1 cellular context compared by ENCODE assay signal in the genomic region with DNA sequence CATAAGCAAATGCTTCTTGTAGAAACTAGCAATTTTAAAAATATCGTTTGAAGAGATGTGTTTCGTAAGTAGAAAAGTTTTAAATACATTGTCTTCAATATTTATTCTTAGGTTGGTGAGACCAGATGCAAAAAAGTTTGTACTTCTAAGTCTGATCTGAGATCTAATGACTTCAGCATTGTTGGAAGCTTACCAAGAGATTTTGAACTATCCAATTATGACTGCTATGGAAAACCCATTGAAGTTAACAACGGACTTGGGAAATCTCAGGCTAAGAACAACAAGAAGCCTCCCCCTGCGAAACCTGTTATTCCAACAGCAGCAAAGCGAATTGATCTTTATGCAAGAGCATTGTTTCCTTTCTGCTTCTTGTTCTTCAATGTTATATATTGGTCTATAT.
TF ChIP-seq lines count a peak whose summit lies in the region.

No MANE protein-coding gene starts in this region.

TF ChIP-seq in IMR-90, 13 proteins besides CTCF, POLR2A, EP300 and RAD21 (continued from another document):
- TF ChIP-seq, protein P1, sequence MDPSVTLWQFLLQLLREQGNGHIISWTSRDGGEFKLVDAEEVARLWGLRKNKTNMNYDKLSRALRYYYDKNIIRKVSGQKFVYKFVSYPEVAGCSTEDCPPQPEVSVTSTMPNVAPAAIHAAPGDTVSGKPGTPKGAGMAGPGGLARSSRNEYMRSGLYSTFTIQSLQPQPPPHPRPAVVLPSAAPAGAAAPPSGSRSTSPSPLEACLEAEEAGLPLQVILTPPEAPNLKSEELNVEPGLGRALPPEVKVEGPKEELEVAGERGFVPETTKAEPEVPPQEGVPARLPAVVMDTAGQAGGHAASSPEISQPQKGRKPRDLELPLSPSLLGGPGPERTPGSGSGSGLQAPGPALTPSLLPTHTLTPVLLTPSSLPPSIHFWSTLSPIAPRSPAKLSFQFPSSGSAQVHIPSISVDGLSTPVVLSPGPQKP (IDR thresholded peaks at IDR 0.05; ENCODE audit: borderline replicate concordance, low read depth, low read length) = no peak
- no peak for TF ChIP-seq FOS (IDR thresholded peaks at IDR 0.05; ENCODE audit: low read depth, low read length)
- no peak for TF ChIP-seq MAFK (IDR thresholded peaks at IDR 0.05; ENCODE audit: low read depth, low read length)
- TF ChIP-seq RCOR1 (IDR thresholded peaks at IDR 0.05; ENCODE audit: insufficient replicate concordance, low read length) = no peak
- TF ChIP-seq MXI1 (IDR thresholded peaks at IDR 0.05; ENCODE audit: borderline replicate concordance, low read depth, low read length) = no peak
- TF ChIP-seq, protein P2, sequence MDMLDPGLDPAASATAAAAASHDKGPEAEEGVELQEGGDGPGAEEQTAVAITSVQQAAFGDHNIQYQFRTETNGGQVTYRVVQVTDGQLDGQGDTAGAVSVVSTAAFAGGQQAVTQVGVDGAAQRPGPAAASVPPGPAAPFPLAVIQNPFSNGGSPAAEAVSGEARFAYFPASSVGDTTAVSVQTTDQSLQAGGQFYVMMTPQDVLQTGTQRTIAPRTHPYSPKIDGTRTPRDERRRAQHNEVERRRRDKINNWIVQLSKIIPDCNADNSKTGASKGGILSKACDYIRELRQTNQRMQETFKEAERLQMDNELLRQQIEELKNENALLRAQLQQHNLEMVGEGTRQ (IDR thresholded peaks at IDR 0.05; ENCODE audit: low read depth, low read length) = no peak
